Comparison of ENCODE assay signal across 1 cellular context in genomic region chr1:40386311-40386778, GRCh38.
TF ChIP-seq lines count a peak whose summit lies in the region.

No MANE protein-coding gene starts in this region.

TF ChIP-seq in GM12878, 131 proteins besides CTCF, POLR2A, EP300 and RAD21:
- 0 out of 2 replicates have a peak, but pooled peaks have one; percentile 19 for TF ChIP-seq NKRF (conservative IDR thresholded peaks at IDR 0.05)
- TF ChIP-seq SPI1 (IDR thresholded peaks at IDR 0.05; ENCODE audit: borderline replicate concordance, insufficient read depth, low read depth, low read length) = no peak
- no peak for TF ChIP-seq BRCA1 (IDR thresholded peaks at IDR 0.05; ENCODE audit: low read depth, low read length)
- no peak for TF ChIP-seq KAT2A (conservative IDR thresholded peaks at IDR 0.05; ENCODE audit: control insufficient read depth, low read depth, low read length)
- TF ChIP-seq ETV6 (conservative IDR thresholded peaks at IDR 0.05 in 1 of 2, IDR thresholded peaks at IDR 0.05 in 1 of 2; ENCODE audit: borderline replicate concordance in 1 of 2, low read depth in 1 of 2) = no peak
- TF ChIP-seq SIN3A (IDR thresholded peaks at IDR 0.05; ENCODE audit: low read depth, low read length) = no peak
- TF ChIP-seq POLR2AphosphoS5 (IDR thresholded peaks at IDR 0.05; ENCODE audit: low read length) = peak; percentile 70; the same call in 1 of the 2 replicates
- no peak for TF ChIP-seq SMC3 (IDR thresholded peaks at IDR 0.05; ENCODE audit: borderline replicate concordance, low read length)
- TF ChIP-seq HDAC6 (IDR thresholded peaks at IDR 0.05; ENCODE audit: unreplicated experiment) = peak; percentile 33
- no peak for TF ChIP-seq MEF2B (IDR thresholded peaks at IDR 0.05; ENCODE audit: partially characterized antibody, poor library complexity, severe bottlenecking)
- TF ChIP-seq SMAD1 (IDR thresholded peaks at IDR 0.05; ENCODE audit: low read depth, partially characterized antibody) = peak; percentile 73
- no peak for TF ChIP-seq RBBP5 (conservative IDR thresholded peaks at IDR 0.05)
- no peak for TF ChIP-seq SRF (IDR thresholded peaks at IDR 0.05; ENCODE audit: low read depth in 2 of 2, low read length in 2 of 2)
- no peak for TF ChIP-seq ELK1 (IDR thresholded peaks at IDR 0.05; ENCODE audit: low read depth, low read length)
- TF ChIP-seq POLR2AphosphoS2 (IDR thresholded peaks at IDR 0.05; ENCODE audit: low read depth, low read length) = no peak
- no peak for TF ChIP-seq REST (IDR thresholded peaks at IDR 0.05; ENCODE audit: low read depth, low read length)
- TF ChIP-seq TAF1 (IDR thresholded peaks at IDR 0.05; ENCODE audit: borderline replicate concordance, low read depth, low read length) = no peak
- no peak for TF ChIP-seq JUNB (IDR thresholded peaks at IDR 0.05)
- no peak for TF ChIP-seq RB1 (IDR thresholded peaks at IDR 0.05; ENCODE audit: borderline replicate concordance)
- TF ChIP-seq SMARCA5 (IDR thresholded peaks at IDR 0.05) = peak; percentile 92; the same call in 1 of the 2 replicates
- TF ChIP-seq PRDM15 (CRISPR knock-in tag; IDR thresholded peaks at IDR 0.05) = peak; percentile 56; the same call in 1 of the 2 replicates
- TF ChIP-seq CEBPB (IDR thresholded peaks at IDR 0.05; ENCODE audit: borderline replicate concordance in 1 of 2, low read depth in 2 of 2, low read length in 2 of 2) = no peak
- no peak for TF ChIP-seq SREBF2 (IDR thresholded peaks at IDR 0.05; ENCODE audit: low read length)
- TF ChIP-seq PKNOX1 (IDR thresholded peaks at IDR 0.05) = peak; percentile 50; the same call in 1 of the 2 replicates
